In the genomic region with DNA sequence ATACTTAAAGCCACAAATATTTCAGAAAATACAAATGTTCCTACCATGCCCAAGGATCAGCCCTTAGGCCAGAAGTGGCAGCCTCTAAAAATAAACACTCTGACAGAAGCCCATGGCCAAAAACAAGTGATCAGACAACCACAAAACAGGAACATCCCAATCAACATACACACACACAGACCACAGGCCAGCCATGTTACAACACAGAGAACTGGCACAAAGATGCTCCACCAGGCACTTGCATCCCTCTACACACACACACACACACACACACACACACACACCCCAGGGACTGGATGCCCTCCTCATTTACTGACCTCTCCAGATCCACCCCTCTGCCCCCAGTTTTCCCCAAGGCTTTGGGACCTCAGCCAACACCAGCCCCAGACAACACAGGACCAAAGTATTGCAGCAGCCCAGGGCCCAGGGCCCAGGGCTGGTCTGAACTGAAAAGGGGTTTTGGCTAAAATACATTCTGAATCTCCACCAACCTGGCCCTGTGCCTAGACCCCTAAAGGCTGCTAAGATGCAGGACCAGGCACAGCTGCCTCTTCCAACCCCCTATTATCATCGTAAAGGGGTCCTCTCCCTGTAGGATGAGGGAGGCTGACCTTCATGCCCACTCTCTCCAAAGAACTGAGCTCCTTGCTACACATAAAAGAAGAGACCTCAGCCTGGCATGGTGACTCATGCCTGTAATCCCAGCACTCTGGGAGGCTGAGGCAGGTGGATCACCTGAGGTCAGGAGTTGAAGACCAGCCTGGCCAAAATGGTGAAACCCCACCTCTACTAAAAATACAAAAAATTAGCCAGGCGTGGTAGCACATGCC, we compare ENCODE assay signal across 10 cellular contexts.
DNase-seq lines count a peak whose midpoint lies in the region; ATAC-seq and TF ChIP-seq lines count a peak whose summit lies in the region.
"Had no signal": no experiment of that assay in that cellular context is flagged by ENCODE, and none has a peak within 500 bp of the region (broad histone marks: within the 10 kb centered on the region; RNA-seq: fewer than 3 reads in every experiment).

No MANE protein-coding gene starts in this region.

- H3K4me3 Mint-ChIP-seq in activated T-cell treated with anti-CD3 and anti-CD28 coated beads, Interleukin-2, amount 50 U/mL, for 72 hours: no peak overlapping the region

- no peaks in the 10 kb centered on the region for H3K27me3 Mint-ChIP-seq in activated T-cell treated with anti-CD3 and anti-CD28 coated beads, Interleukin-2, amount 50 U/mL, for 72 hours (ENCODE audit: low read depth)

- no peaks in the 10 kb centered on the region for H3K9me3 Mint-ChIP-seq in activated T-cell treated with anti-CD3 and anti-CD28 coated beads, Interleukin-2, amount 50 U/mL, for 72 hours

- POLR2A ChIA-PET in HEK293T (lab: Yijun Ruan, JAX): no interaction called here

- peak; percentile 51 for DNase-seq in CD1c-positive myeloid dendritic cell (ENCODE audit: extremely low spot score)
- peak; percentile 27 for DNase-seq in foreskin melanocyte
- DNase-seq in renal cortical epithelial cell (ENCODE audit: low read depth): peak; percentile 47
- no peak for DNase-seq in ecto neural progenitor cell (ENCODE audit: low spot score)
- no peak for DNase-seq in HEK293T (ENCODE audit: extremely low spot score)
- DNase-seq in activated T-cell treated with anti-CD3 and anti-CD28 coated beads, Interleukin-2, amount 50 U/mL, for 72 hours: no peak
- DNase-seq: DMS 273 treated with DMSO at 0.1 percent for 48 hours, NCI-H1092 treated with DMSO at 0.1 percent for 48 hours had no signal

- H3K27ac Mint-ChIP-seq in activated T-cell treated with anti-CD3 and anti-CD28 coated beads, Interleukin-2, amount 50 U/mL, for 72 hours: no peak overlapping the region

- ATAC-seq in SK-N-SH treated with all-trans-retinoic acid at 6 μM for 48 hours (peak; percentile 18), GM21528 (IDR thresholded peaks at IDR 0.05; ENCODE audit: low FRiP score, unreplicated experiment) (no peak)
- ATAC-seq in activated T-cell treated with anti-CD3 and anti-CD28 coated beads, Interleukin-2, amount 50 U/mL, for 72 hours (replicated peaks in 1 of 2): no peak

- no peaks in the 10 kb centered on the region for H3K36me3 Mint-ChIP-seq in activated T-cell treated with anti-CD3 and anti-CD28 coated beads, Interleukin-2, amount 50 U/mL, for 72 hours (ENCODE audit: insufficient read depth in 2 of 2)

- no peaks in the 10 kb centered on the region for H3K4me1 Mint-ChIP-seq in activated T-cell treated with anti-CD3 and anti-CD28 coated beads, Interleukin-2, amount 50 U/mL, for 72 hours (ENCODE audit: low read depth)

- CTCF ChIA-PET in HEK293T (lab: Yijun Ruan, JAX): no interaction called here

TF ChIP-seq in SK-N-SH treated with all-trans-retinoic acid at 6 μM for 48 hours, 23 proteins besides CTCF, POLR2A, EP300 and RAD21 (continues in another document):
- TF ChIP-seq ZFP3 (CRISPR knock-in tag; IDR thresholded peaks at IDR 0.05): no peak
- no peak for TF ChIP-seq ZC3H10 (CRISPR knock-in tag; IDR thresholded peaks at IDR 0.05)
- no peak for TF ChIP-seq CREB5 (CRISPR knock-in tag; IDR thresholded peaks at IDR 0.05; ENCODE audit: low read depth)
- TF ChIP-seq ZFP30 (CRISPR knock-in tag; IDR thresholded peaks at IDR 0.05): no peak
- TF ChIP-seq OSR1 (CRISPR knock-in tag; IDR thresholded peaks at IDR 0.05): no peak
- no peak for TF ChIP-seq PATZ1 (CRISPR knock-in tag; IDR thresholded peaks at IDR 0.05; ENCODE audit: borderline replicate concordance)
- no peak for TF ChIP-seq BACH2 (CRISPR knock-in tag; IDR thresholded peaks at IDR 0.05; ENCODE audit: borderline replicate concordance)
- no peak for TF ChIP-seq ISL1 (CRISPR knock-in tag; IDR thresholded peaks at IDR 0.05)
- no peak for TF ChIP-seq GLIS3 (CRISPR knock-in tag; IDR thresholded peaks at IDR 0.05)
- no peak for TF ChIP-seq TOX (CRISPR knock-in tag; IDR thresholded peaks at IDR 0.05; ENCODE audit: borderline replicate concordance)
- no peak for TF ChIP-seq ESRRG (CRISPR knock-in tag; IDR thresholded peaks at IDR 0.05)
- no peak for TF ChIP-seq SNAI2 (CRISPR knock-in tag; IDR thresholded peaks at IDR 0.05)
- TF ChIP-seq TCF4 (CRISPR knock-in tag; IDR thresholded peaks at IDR 0.05; ENCODE audit: borderline replicate concordance): no peak
- TF ChIP-seq RARB (CRISPR knock-in tag; IDR thresholded peaks at IDR 0.05): no peak
- TF ChIP-seq ZNF565 (CRISPR knock-in tag; conservative IDR thresholded peaks at IDR 0.05; ENCODE audit: low read depth): no peak

TF ChIP-seq in HEK293T, 16 proteins besides CTCF, POLR2A, EP300 and RAD21:
- TF ChIP-seq SUZ12 (IDR thresholded peaks at IDR 0.05) (no peak), FOXA1 (IDR thresholded peaks at IDR 0.05) (no peak), L3MBTL2 (conservative IDR thresholded peaks at IDR 0.05) (no peak), LEF1 (IDR thresholded peaks at IDR 0.05; ENCODE audit: borderline replicate concordance) (no peak), TARDBP (IDR thresholded peaks at IDR 0.05) (no peak), CTBP1 (IDR thresholded peaks at IDR 0.05; ENCODE audit: borderline replicate concordance) (no peak), ARNT (IDR thresholded peaks at IDR 0.05) (no peak), SP1 (IDR thresholded peaks at IDR 0.05) (no peak), BHLHE40 (IDR thresholded peaks at IDR 0.05; ENCODE audit: borderline replicate concordance) (no peak), ELF4 (IDR thresholded peaks at IDR 0.05) (no peak), NFRKB (IDR thresholded peaks at IDR 0.05) (no peak), HDGF (IDR thresholded peaks at IDR 0.05; ENCODE audit: borderline replicate concordance) (no peak), FOXK2 (IDR thresholded peaks at IDR 0.05) (no peak), ZNF384 (IDR thresholded peaks at IDR 0.05) (no peak), FOXM1 (IDR thresholded peaks at IDR 0.05; ENCODE audit: borderline replicate concordance) (no peak)
- TF ChIP-seq, protein P1, sequence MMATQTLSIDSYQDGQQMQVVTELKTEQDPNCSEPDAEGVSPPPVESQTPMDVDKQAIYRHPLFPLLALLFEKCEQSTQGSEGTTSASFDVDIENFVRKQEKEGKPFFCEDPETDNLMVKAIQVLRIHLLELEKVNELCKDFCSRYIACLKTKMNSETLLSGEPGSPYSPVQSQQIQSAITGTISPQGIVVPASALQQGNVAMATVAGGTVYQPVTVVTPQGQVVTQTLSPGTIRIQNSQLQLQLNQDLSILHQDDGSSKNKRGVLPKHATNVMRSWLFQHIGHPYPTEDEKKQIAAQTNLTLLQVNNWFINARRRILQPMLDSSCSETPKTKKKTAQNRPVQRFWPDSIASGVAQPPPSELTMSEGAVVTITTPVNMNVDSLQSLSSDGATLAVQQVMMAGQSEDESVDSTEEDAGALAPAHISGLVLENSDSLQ (IDR thresholded peaks at IDR 0.05): no peak

Comparison
In these comparisons a context has a peak if more than half of its experiments do, and no peak if none do; other contexts are left out.
1. DNase-seq: peak in CD1c-positive myeloid dendritic cell (single experiment), foreskin melanocyte (single experiment) and renal cortical epithelial cell (single experiment); none in ecto neural progenitor cell (single experiment), HEK293T (single experiment) and activated T-cell treated with anti-CD3 and anti-CD28 coated beads, Interleukin-2, amount 50 U/mL, for 72 hours (0 of 2).